In the genomic region with DNA sequence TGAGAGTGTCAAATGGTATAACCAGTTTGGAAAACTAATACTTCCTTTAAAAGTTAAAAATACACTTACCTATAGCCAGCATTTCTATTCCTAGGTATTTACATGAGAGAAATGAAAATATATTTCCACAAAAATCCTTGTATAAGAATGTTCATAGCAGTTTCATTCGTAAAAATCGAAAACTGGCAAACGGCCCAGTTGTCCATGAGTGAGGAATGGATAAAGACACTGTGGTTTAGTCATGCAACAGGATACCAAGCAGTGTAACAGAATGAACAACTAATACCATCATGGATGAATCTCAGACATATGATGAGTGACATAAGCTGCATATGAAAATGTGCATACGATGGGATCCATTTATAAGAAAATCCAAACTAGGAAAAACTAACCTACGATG, we compare ENCODE assay signal across 21 cellular contexts.
"Had no signal": no experiment of that assay in that cellular context is flagged by ENCODE, and none has a peak within 500 bp of the region (broad histone marks: within the 10 kb centered on the region; RNA-seq: fewer than 3 reads in every experiment).

No MANE protein-coding gene starts in this region.

- H3K9ac ChIP-seq: parathyroid adenoma had no signal

- H3K4me1 Mint-ChIP-seq: naive thymus-derived CD4-positive, alpha-beta T cell; stimulated activated effector memory CD8-positive, alpha-beta T cell treated with anti-CD3 and anti-CD28 coated beads, Interleukin-12 subunit alpha, Interleukin-12 subunit beta, amount 100 ng/mL, for 72 hours had no signal

- H3K27me3 ChIP-seq: esophagus muscularis mucosa, gastroesophageal sphincter, sigmoid colon, tibial nerve had no signal

- H3K79me2 ChIP-seq: parathyroid adenoma had no signal

- H3K9me3 ChIP-seq: esophagus muscularis mucosa, gastroesophageal sphincter, sigmoid colon had no signal

- H3K27ac ChIP-seq: epithelial cell of prostate, esophagus muscularis mucosa, gastroesophageal sphincter, parathyroid adenoma, sigmoid colon, tibial nerve had no signal

- H3K4me1 ChIP-seq: parathyroid adenoma, tibial nerve had no signal

- FAIRE-seq: colon, small intestine had no signal

- DNase-seq: effector memory CD8-positive, alpha-beta T cell; foreskin fibroblast; glutamatergic neuron; islet precursor cell; mammary epithelial cell; naive thymus-derived CD4-positive, alpha-beta T cell; nephron progenitor cell; sigmoid colon; small intestine; stimulated activated CD4-positive, alpha-beta T cell treated with anti-CD3 and anti-CD28 coated beads, Interleukin-4, amount 100 ng/mL, for 1 hour; stimulated activated CD8-positive, alpha-beta memory T cell treated with anti-CD3 and anti-CD28 coated beads, Interleukin-4, amount 100 ng/mL, for 48 hours; stimulated activated naive CD8-positive, alpha-beta T cell treated with anti-CD3 and anti-CD28 coated beads, Interleukin-15, Interleukin-2, amounts not matched to agents 100 U/mL and 50 U/mL, for 24 hours had no signal

- ATAC-seq: effector memory CD8-positive, alpha-beta T cell; gastroesophageal sphincter; left lobe of liver; naive thymus-derived CD4-positive, alpha-beta T cell; stimulated activated effector memory CD8-positive, alpha-beta T cell treated with anti-CD3 and anti-CD28 coated beads, Interleukin-12 subunit alpha, Interleukin-12 subunit beta, amount 100 ng/mL, for 72 hours; stimulated activated naive CD8-positive, alpha-beta T cell treated with anti-CD3 and anti-CD28 coated beads, Interleukin-15, Interleukin-2, amounts not matched to agents 100 U/mL and 50 U/mL, for 24 hours had no signal

- H2AFZ ChIP-seq: parathyroid adenoma had no signal

- H3K36me3 ChIP-seq: esophagus muscularis mucosa, gastroesophageal sphincter, sigmoid colon, tibial nerve had no signal

- H3K4me3 ChIP-seq: esophagus muscularis mucosa, gastroesophageal sphincter, sigmoid colon, tibial nerve had no signal

- H3K4me3 Mint-ChIP-seq: dendritic cell treated with granulocyte-macrophage colony-stimulating factor and Interleukin-4, amounts not matched to agents 40 ng/mL and 50 ng/mL, for 4 days; effector memory CD8-positive, alpha-beta T cell; naive thymus-derived CD4-positive, alpha-beta T cell; nephron progenitor cell; stimulated activated effector memory CD8-positive, alpha-beta T cell treated with anti-CD3 and anti-CD28 coated beads, Interleukin-12 subunit alpha, Interleukin-12 subunit beta, amount 100 ng/mL, for 72 hours had no signal

- H3K27ac Mint-ChIP-seq: dendritic cell treated with granulocyte-macrophage colony-stimulating factor and Interleukin-4, amounts not matched to agents 40 ng/mL and 50 ng/mL, for 4 days; effector memory CD8-positive, alpha-beta T cell; naive thymus-derived CD4-positive, alpha-beta T cell; nephron progenitor cell; stimulated activated effector memory CD8-positive, alpha-beta T cell treated with anti-CD3 and anti-CD28 coated beads, Interleukin-12 subunit alpha, Interleukin-12 subunit beta, amount 100 ng/mL, for 72 hours had no signal

- H3K36me3 Mint-ChIP-seq: naive thymus-derived CD4-positive, alpha-beta T cell; stimulated activated effector memory CD8-positive, alpha-beta T cell treated with anti-CD3 and anti-CD28 coated beads, Interleukin-12 subunit alpha, Interleukin-12 subunit beta, amount 100 ng/mL, for 72 hours had no signal
